Comparison of ENCODE assay signal across 22 cellular contexts in genomic region chr1:70405780-70406416, GRCh38.
"Had no signal": no experiment of that assay in that cellular context is flagged by ENCODE, and none has a peak within 500 bp of the region (broad histone marks: within the 10 kb centered on the region; RNA-seq: fewer than 3 reads in every experiment).

No MANE protein-coding gene starts in this region.

- FAIRE-seq: HTR-8/SVneo had no signal

- H3K27ac ChIP-seq: HL-60, RWPE1, SJSA1, SK-N-MC had no signal

- ATAC-seq: Panc1, PC-3 had no signal

- H3K36me3 ChIP-seq: SJSA1 had no signal

- H3K9me3 ChIP-seq: SJSA1 had no signal

- H3K4me3 ChIP-seq: SJSA1, SK-N-MC had no signal

- DNase-seq: Karpas-422, KG1, MM.1S, NCI-H1092 treated with DMSO at 0.1 percent for 48 hours, NCI-H1417 treated with DMSO at 0.1 percent for 48 hours, NCI-H187, NCI-H2029, NCI-H2081 treated with DMSO at 0.1 percent for 48 hours, NCI-H2171, NCI-H226, NCI-H446, NCI-H510A, NCI-H524 treated with DMSO at 0.1 percent for 48 hours, NCI-H82, PC-3, SIG-M5 had no signal
